ENCODE assay signal across 21 cellular contexts in genomic region chr10:16341637-16342036, GRCh38.
"Had no signal": no experiment of that assay in that cellular context is flagged by ENCODE, and none has a peak within 500 bp of the region (broad histone marks: within the 10 kb centered on the region; RNA-seq: fewer than 3 reads in every experiment).

No MANE protein-coding gene starts in this region.

- H3K4me3 ChIP-seq: dorsolateral prefrontal cortex, esophagus squamous epithelium, heart left ventricle, lung, pancreas, right lobe of liver, testis, transverse colon had no signal

- DNase-seq: central memory CD4-positive, alpha-beta T cell; cortex of kidney; dorsolateral prefrontal cortex; effector CD8-positive, alpha-beta T cell; esophagus squamous epithelium; foreskin fibroblast; heart left ventricle; left colon; left ventricle myocardium superior; mesendoderm; naive B cell; occipital lobe; pancreas; right lobe of liver; stimulated activated CD4-positive, alpha-beta T cell treated with anti-CD3 and anti-CD28 coated beads, Interleukin-2, amount 100 ng/mL, for 24 hours; stimulated activated CD4-positive, alpha-beta T cell treated with anti-CD3 and anti-CD28 coated beads, Interleukin-4, amount 100 ng/mL, for 4 hours; stimulated activated naive B cell treated with anti-CD40 and anti-IgM and Interleukin-4, amounts not matched to agents 10 μg/mL and 1 μg/mL and 100 μg/mL, for 72 hours; stimulated activated naive CD8-positive, alpha-beta T cell treated with anti-CD3 and anti-CD28 coated beads, Interleukin-15, amount 100 ng/mL, for 72 hours; testis; transverse colon had no signal
